12 cellular contexts compared by ENCODE assay signal in genomic region chr1:212512731-212513559, GRCh38.
A peak's percentile ranks its signal among the peaks of the same experiment; 100 is the strongest.
DNase-seq lines count a peak whose midpoint lies in the region; ATAC-seq, FAIRE-seq and TF ChIP-seq lines count a peak whose summit lies in the region.
"Had no signal": no experiment of that assay in that cellular context is flagged by ENCODE, and none has a peak within 500 bp of the region (broad histone marks: within the 10 kb centered on the region; RNA-seq: fewer than 3 reads in every experiment).

No MANE protein-coding gene starts in this region.

- no peak for TF ChIP-seq POLR2A in H54 (IDR thresholded peaks at IDR 0.05; ENCODE audit: low read depth, low read length)

- peak overlapping the region; percentile 3; the same call in 1 of the 2 replicates for H3K4me2 ChIP-seq in PC-3 (ENCODE audit: low read length)

- no peaks in the 10 kb centered on the region for H4K20me1 ChIP-seq in PC-3 (ENCODE audit: low read length)

- H3K4me1 ChIP-seq in PC-3 (ENCODE audit: insufficient read depth, low read length), result peaks cover 19% of the 10 kb centered on the region
- H3K4me1 ChIP-seq: uterus had no signal

- H3K4me3 ChIP-seq in PC-3 (ENCODE audit: low read length), result no peak overlapping the region
- H3K4me3 ChIP-seq: right atrium auricular region, uterus had no signal

- no peak overlapping the region for H2AFZ ChIP-seq in PC-3 (ENCODE audit: low read length)

- H3K36me3 ChIP-seq in PC-3 (ENCODE audit: low read depth, low read length), result no peaks in the 10 kb centered on the region
- H3K36me3 ChIP-seq: right atrium auricular region, uterus had no signal

- no TSS peak for BruUV-seq in PC-3 (replicated peaks; lab: Mats Ljungman, UMichigan)

- TF ChIP-seq CTCF in PC-3 (conservative IDR thresholded peaks at IDR 0.05; ENCODE audit: low read depth, low read length), result no peak

- POLR2A ChIA-PET in PC-3 (lab: Charles Lee; ENCODE audit: unreplicated experiment), result interaction anchor here (0.6 kb wide), 1 partner anchor 84 kb away, joined by 3 read pairs; no protein-coding TSS in a partner anchor

- H3K27ac ChIP-seq in PC-3 (ENCODE audit: low read length), result peak overlapping the region; percentile 35
- H3K27ac ChIP-seq in caudate nucleus (ENCODE audit: low read depth, low read length), result no peak overlapping the region
- H3K27ac ChIP-seq: right atrium auricular region, uterus had no signal

- peak; percentile 83 for FAIRE-seq in H54 (lab: Jason Lieb, UNC)

- CTCF ChIA-PET in PC-3 (lab: Charles Lee), result interaction anchor here (0.5 to 0.6 kb wide), 2 partner anchors 35 to 441 kb away, joined by 3 read pairs; no protein-coding TSS in a partner anchor

- ATAC-seq in PC-3 (peak; percentile 48), GM21737 (IDR thresholded peaks at IDR 0.05; ENCODE audit: unreplicated experiment) (no peak)

- DNase-seq in COLO668 (lab: John Stamatoyannopoulos, UW; ENCODE audit: unreplicated experiment), result peak; percentile 29
- peak; percentile 91 for DNase-seq in H54 (ENCODE audit: insufficient read length, low spot score)
- peak; percentile 90 for DNase-seq in PC-3
- DNase-seq in iPS-NIHi11 (ENCODE audit: low spot score), result peak; percentile 54
- DNase-seq in caudate nucleus (lab: John Stamatoyannopoulos, UW), result no peak
- no peak for DNase-seq in cerebellar nuclear complex (lab: John Stamatoyannopoulos, UW)
- no peak for DNase-seq in hypothalamus (lab: John Stamatoyannopoulos, UW)
- DNase-seq: foreskin fibroblast, NCI-H2029 treated with DMSO at 0.1 percent for 48 hours, uterus had no signal

- H3K27me3 ChIP-seq in PC-3 (ENCODE audit: low read length), result no peaks in the 10 kb centered on the region
- H3K27me3 ChIP-seq: right atrium auricular region, uterus had no signal

- H3K79me2 ChIP-seq in PC-3 (ENCODE audit: low read length), result no peaks in the 10 kb centered on the region

- no peaks in the 10 kb centered on the region for H3K9me3 ChIP-seq in PC-3 (ENCODE audit: low read length)
- H3K9me3 ChIP-seq: right atrium auricular region, uterus had no signal

- H3F3A ChIP-seq in PC-3 (ENCODE audit: low read length, unreplicated experiment), result no peaks in the 10 kb centered on the region

- intact Hi-C loops in PC-3 (cut with micrococcal nuclease), result no loop called here

- H3K9ac ChIP-seq in PC-3 (ENCODE audit: low read length), result peak overlapping the region; percentile 21; the same call in 1 of the 2 replicates

- no peaks in the 10 kb centered on the region for H3K9me2 ChIP-seq in PC-3 (replicated peaks; ENCODE audit: low read length)

Comparison
In these comparisons a context has a peak if more than half of its experiments do, and no peak if none do; other contexts are left out.
1. DNase-seq: peak in COLO668 (single experiment), H54 (single experiment), PC-3 (single experiment) and iPS-NIHi11 (single experiment); none in caudate nucleus (0 of 61), cerebellar nuclear complex (0 of 2) and hypothalamus (0 of 51).